10 cellular contexts compared by ENCODE assay signal in genomic region chr18:5600376-5601071, GRCh38. TPM values are rescaled to one million over a fixed set of nuclear protein-coding genes. Genes with fewer than 3 reads are reported as not detected.
DNase-seq lines count a peak whose midpoint lies in the region; ATAC-seq, FAIRE-seq and TF ChIP-seq lines count a peak whose summit lies in the region.
"Had no signal": no experiment of that assay in that cellular context is flagged by ENCODE, and none has a peak within 500 bp of the region (broad histone marks: within the 10 kb centered on the region; RNA-seq: fewer than 3 reads in every experiment).

No MANE protein-coding gene starts in this region.

- H3K27ac ChIP-seq in neural cell (ENCODE audit: low read length): no peak overlapping the region

- TF ChIP-seq POLR2A in H54 (IDR thresholded peaks at IDR 0.05; ENCODE audit: low read depth, low read length): no peak

- H3K79me2 ChIP-seq in neural cell (replicated peaks; ENCODE audit: insufficient read depth, low read length): no peaks in the 10 kb centered on the region

- ATAC-seq in stimulated activated naive CD8-positive, alpha-beta T cell treated with anti-CD3 and anti-CD28 coated beads, Interleukin-15, amount 100 ng/mL, for 72 hours: no peak
- ATAC-seq: activated CD4-positive, alpha-beta T cell treated with anti-CD3 and anti-CD28 coated beads for 36 hours had no signal

- H3K9me3 Mint-ChIP-seq in activated T-helper 1 cell treated with anti-CD3 and anti-CD28 coated beads, Interleukin-12 subunit alpha, Interleukin-12 subunit beta, Interleukin-2, Interleukin-4 antibody, amounts not matched to agents 30 ng/mL and 10 ng/mL and 1 ng/mL, durations not matched to agents 14 hours and 24 hours and 36 hours: no peaks in the 10 kb centered on the region
- no peaks in the 10 kb centered on the region for H3K9me3 Mint-ChIP-seq in stimulated activated naive CD8-positive, alpha-beta T cell treated with anti-CD3 and anti-CD28 coated beads, Interleukin-15, amount 100 ng/mL, for 72 hours

- intact Hi-C loops in activated T-helper 1 cell treated with anti-CD3 and anti-CD28 coated beads, Interleukin-12 subunit alpha, Interleukin-12 subunit beta, Interleukin-2, Interleukin-4 antibody, amounts not matched to agents 30 ng/mL and 10 ng/mL and 1 ng/mL, durations not matched to agents 14 hours and 24 hours and 36 hours (cut with micrococcal nuclease): loop anchor here (10.0 kb wide), 1 partner anchor 294 kb away; the partner anchor contains the start of gene TMEM200C

- H3K27me3 Mint-ChIP-seq in activated T-helper 1 cell treated with anti-CD3 and anti-CD28 coated beads, Interleukin-12 subunit alpha, Interleukin-12 subunit beta, Interleukin-2, Interleukin-4 antibody, amounts not matched to agents 30 ng/mL and 10 ng/mL and 1 ng/mL, durations not matched to agents 14 hours and 24 hours and 36 hours (ENCODE audit: insufficient read depth): no peaks in the 10 kb centered on the region
- H3K27me3 Mint-ChIP-seq in stimulated activated naive CD8-positive, alpha-beta T cell treated with anti-CD3 and anti-CD28 coated beads, Interleukin-15, amount 100 ng/mL, for 72 hours: peaks cover 7% of the 10 kb centered on the region

- H3K4me3 ChIP-seq in GM06990 (replicated peaks; ENCODE audit: low read depth, low read length) (no peak overlapping the region), cardiac fibroblast (replicated peaks in 1 of 2; ENCODE audit: low read depth in 2 of 2, low read length in 2 of 2) (no peak overlapping the region), neural cell (ENCODE audit: low read length) (no peak overlapping the region)

- H3K27ac Mint-ChIP-seq in activated T-helper 1 cell treated with anti-CD3 and anti-CD28 coated beads, Interleukin-12 subunit alpha, Interleukin-12 subunit beta, Interleukin-2, Interleukin-4 antibody, amounts not matched to agents 30 ng/mL and 10 ng/mL and 1 ng/mL, durations not matched to agents 14 hours and 24 hours and 36 hours: no peak overlapping the region
- no peak overlapping the region for H3K27ac Mint-ChIP-seq in stimulated activated naive CD8-positive, alpha-beta T cell treated with anti-CD3 and anti-CD28 coated beads, Interleukin-15, amount 100 ng/mL, for 72 hours
- H3K27ac Mint-ChIP-seq: activated CD4-positive, alpha-beta T cell treated with anti-CD3 and anti-CD28 coated beads for 36 hours had no signal

- H3K27me3 ChIP-seq in GM06990 (replicated peaks; ENCODE audit: control insufficient read depth, insufficient read depth, low read length) (no peaks in the 10 kb centered on the region), neural cell (ENCODE audit: insufficient read depth, low read depth, low read length) (no peaks in the 10 kb centered on the region)

- H2AFZ ChIP-seq in neural cell (ENCODE audit: low read depth, low read length): no peak overlapping the region

- no peak overlapping the region for H3K9ac ChIP-seq in neural cell (ENCODE audit: low read length)

- no peaks in the 10 kb centered on the region for H3K36me3 Mint-ChIP-seq in activated T-helper 1 cell treated with anti-CD3 and anti-CD28 coated beads, Interleukin-12 subunit alpha, Interleukin-12 subunit beta, Interleukin-2, Interleukin-4 antibody, amounts not matched to agents 30 ng/mL and 10 ng/mL and 1 ng/mL, durations not matched to agents 14 hours and 24 hours and 36 hours (ENCODE audit: low read depth)

- peak; percentile 18 for TF ChIP-seq CTCF in GM06990 (IDR thresholded peaks at IDR 0.05; ENCODE audit: insufficient read depth, low read length, poor library complexity, severe bottlenecking)
- TF ChIP-seq CTCF in cardiac fibroblast (IDR thresholded peaks at IDR 0.05; ENCODE audit: low read depth, low read length): peak; percentile 33
- peak; percentile 74 for TF ChIP-seq CTCF in neural cell (IDR thresholded peaks at IDR 0.05; ENCODE audit: poor library complexity, severe bottlenecking)

- H3F3A ChIP-seq in neural cell (ENCODE audit: insufficient read depth, low read length, poor library complexity, severe bottlenecking): no peaks in the 10 kb centered on the region

- H4K20me1 ChIP-seq in neural cell (ENCODE audit: insufficient read depth): no peaks in the 10 kb centered on the region

- H3K9me2 ChIP-seq in neural cell (ENCODE audit: insufficient read depth, low read length): no peaks in the 10 kb centered on the region

- DNase-seq in GM06990 (ENCODE audit: extremely low read depth, insufficient read length) (no peak), NCI-H1694 (lab: John Stamatoyannopoulos, UW) (peak; percentile 20), cardiac fibroblast (ENCODE audit: low read depth in 2 of 2) (peak; percentile 51 to 55), H54 (ENCODE audit: insufficient read length, low spot score) (no peak)
- DNase-seq in activated CD8-positive, alpha-beta memory T cell treated with anti-CD3 and anti-CD28 coated beads, Interleukin-2, amount 50 U/mL, for 48 hours: no peak
- DNase-seq in activated T-helper 1 cell treated with anti-CD3 and anti-CD28 coated beads, Interleukin-12 subunit alpha, Interleukin-12 subunit beta, Interleukin-2, Interleukin-4 antibody, amounts not matched to agents 30 ng/mL and 10 ng/mL and 1 ng/mL, durations not matched to agents 14 hours and 24 hours and 36 hours (ENCODE audit: low spot score): no peak
- DNase-seq in stimulated activated naive CD8-positive, alpha-beta T cell treated with anti-CD3 and anti-CD28 coated beads, Interleukin-15, amount 100 ng/mL, for 72 hours: no peak
- DNase-seq: activated CD4-positive, alpha-beta T cell treated with anti-CD3 and anti-CD28 coated beads for 36 hours; HCEC 1CT had no signal

- no peak for TF ChIP-seq EP300 in neural cell (conservative IDR thresholded peaks at IDR 0.05; ENCODE audit: poor library complexity, severe bottlenecking)

- no peak overlapping the region for H3K4me2 ChIP-seq in neural cell (ENCODE audit: low read length)

- H3K4me1 Mint-ChIP-seq in activated T-helper 1 cell treated with anti-CD3 and anti-CD28 coated beads, Interleukin-12 subunit alpha, Interleukin-12 subunit beta, Interleukin-2, Interleukin-4 antibody, amounts not matched to agents 30 ng/mL and 10 ng/mL and 1 ng/mL, durations not matched to agents 14 hours and 24 hours and 36 hours (ENCODE audit: low read depth): no peaks in the 10 kb centered on the region
- H3K4me1 Mint-ChIP-seq in stimulated activated naive CD8-positive, alpha-beta T cell treated with anti-CD3 and anti-CD28 coated beads, Interleukin-15, amount 100 ng/mL, for 72 hours: no peaks in the 10 kb centered on the region
- H3K4me1 Mint-ChIP-seq: activated CD4-positive, alpha-beta T cell treated with anti-CD3 and anti-CD28 coated beads for 36 hours had no signal

- no peaks in the 10 kb centered on the region for H3K9me3 ChIP-seq in neural cell (ENCODE audit: low read length)

- H3K36me3 ChIP-seq in GM06990 (ENCODE audit: control insufficient read depth, insufficient read depth, low read length) (no peaks in the 10 kb centered on the region), neural cell (ENCODE audit: insufficient read depth, low read length) (no peaks in the 10 kb centered on the region)

- no peak for FAIRE-seq in H54 (lab: Jason Lieb, UNC)

- peak; percentile 86 for TF ChIP-seq RAD21 in neural cell (conservative IDR thresholded peaks at IDR 0.05)

- no peak overlapping the region for H3K4me3 Mint-ChIP-seq in activated T-helper 1 cell treated with anti-CD3 and anti-CD28 coated beads, Interleukin-12 subunit alpha, Interleukin-12 subunit beta, Interleukin-2, Interleukin-4 antibody, amounts not matched to agents 30 ng/mL and 10 ng/mL and 1 ng/mL, durations not matched to agents 14 hours and 24 hours and 36 hours
- no peak overlapping the region for H3K4me3 Mint-ChIP-seq in stimulated activated naive CD8-positive, alpha-beta T cell treated with anti-CD3 and anti-CD28 coated beads, Interleukin-15, amount 100 ng/mL, for 72 hours
- H3K4me3 Mint-ChIP-seq: activated CD4-positive, alpha-beta T cell treated with anti-CD3 and anti-CD28 coated beads for 36 hours had no signal

TF ChIP-seq in neural cell, 6 proteins besides CTCF, POLR2A, EP300 and RAD21:
- TF ChIP-seq TAF1 (IDR thresholded peaks at IDR 0.05; ENCODE audit: low read depth): no peak
- no peak for TF ChIP-seq MXI1 (conservative IDR thresholded peaks at IDR 0.05; ENCODE audit: poor library complexity, severe bottlenecking)
- peak; percentile 79 for TF ChIP-seq SMC3 (conservative IDR thresholded peaks at IDR 0.05; ENCODE audit: poor library complexity)
- TF ChIP-seq REST (IDR thresholded peaks at IDR 0.05; ENCODE audit: borderline replicate concordance): no peak

RNA-seq across cellular contexts. Expression of gene EPB41L3, which starts 56.7 kb away (rescaled TPM):
- 19.0 and 19.6 TPM in 2 replicates for polyA plus RNA-seq in neural cell
- polyA minus RNA-seq in neural cell: 28.0 and 31.0 TPM in 2 replicates
- 1.7 and 2.7 TPM in 2 replicates for total RNA-seq in activated T-helper 1 cell treated with anti-CD3 and anti-CD28 coated beads, Interleukin-12 subunit alpha, Interleukin-12 subunit beta, Interleukin-2, Interleukin-4 antibody, amounts not matched to agents 30 ng/mL and 10 ng/mL and 1 ng/mL, durations not matched to agents 14 hours and 24 hours and 36 hours

Comparison
In these comparisons a context has a peak if more than half of its experiments do, and no peak if none do; other contexts are left out.
1. DNase-seq: peak in NCI-H1694 (single experiment) and cardiac fibroblast (2 of 2); none in GM06990 (single experiment), activated CD8-positive, alpha-beta memory T cell treated with anti-CD3 and anti-CD28 coated beads, Interleukin-2, amount 50 U/mL, for 48 hours (single experiment), activated T-helper 1 cell treated with anti-CD3 and anti-CD28 coated beads, Interleukin-12 subunit alpha, Interleukin-12 subunit beta, Interleukin-2, Interleukin-4 antibody, amounts not matched to agents 30 ng/mL and 10 ng/mL and 1 ng/mL, durations not matched to agents 14 hours and 24 hours and 36 hours (single experiment), H54 (single experiment) and stimulated activated naive CD8-positive, alpha-beta T cell treated with anti-CD3 and anti-CD28 coated beads, Interleukin-15, amount 100 ng/mL, for 72 hours (0 of 2).
2. CTCF ChIP-seq: peak in every context shown above with its lines; median percentile 74 in neural cell; 33 in cardiac fibroblast; 18 in GM06990.